8 cellular contexts compared by ENCODE assay signal in the genomic region with DNA sequence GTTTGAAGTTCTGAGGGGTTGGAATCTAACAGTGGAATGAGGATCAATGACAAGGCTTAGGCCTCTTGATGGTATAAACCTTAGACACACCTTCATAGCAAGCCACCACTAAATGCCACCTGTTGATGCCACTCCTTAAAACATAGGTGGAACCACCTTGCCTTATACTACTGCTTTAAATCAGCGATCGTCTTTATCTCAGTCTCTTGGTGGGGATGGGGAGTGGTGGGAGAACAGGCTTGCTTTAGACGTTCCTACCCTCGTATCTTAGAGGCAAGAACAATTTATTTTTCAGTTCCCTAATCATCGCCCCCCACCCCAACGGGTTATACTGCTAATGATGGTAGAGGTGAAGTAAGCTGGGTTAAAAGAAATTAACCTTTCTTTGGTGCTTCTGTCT. TPM values are rescaled to one million over a fixed set of nuclear protein-coding genes. Genes with fewer than 3 reads are reported as not detected.
A peak's percentile ranks its signal among the peaks of the same experiment; 100 is the strongest.
DNase-seq lines count a peak whose midpoint lies in the region; ATAC-seq and TF ChIP-seq lines count a peak whose summit lies in the region.

No MANE protein-coding gene starts in this region.

- TF ChIP-seq CTCF in GM23338 (conservative IDR thresholded peaks at IDR 0.05; ENCODE audit: low read depth in 2 of 2) (no peak), glutamatergic neuron (IDR thresholded peaks at IDR 0.05; ENCODE audit: partially characterized antibody, unreplicated experiment) (no peak)

- no peaks in the 10 kb centered on the region for H3K36me3 ChIP-seq in GM23338 (ENCODE audit: insufficient read depth)
- H3K36me3 ChIP-seq in SK-N-MC (ENCODE audit: insufficient read depth, low read length): no peaks in the 10 kb centered on the region
- no peaks in the 10 kb centered on the region for H3K36me3 ChIP-seq in skeletal muscle satellite cell (ENCODE audit: insufficient read depth, low read length)

- no peak for ATAC-seq in GM23338
- ATAC-seq in HG03039 (IDR thresholded peaks at IDR 0.05; ENCODE audit: unreplicated experiment): no peak
- ATAC-seq in HG03139 (IDR thresholded peaks at IDR 0.05; ENCODE audit: unreplicated experiment): no peak

- peaks cover 47% of the 10 kb centered on the region for H3K4me1 ChIP-seq in GM23338 (ENCODE audit: insufficient read depth)
- H3K4me1 ChIP-seq in skeletal muscle satellite cell (ENCODE audit: control insufficient read depth, insufficient read depth, low read length): peaks cover 41% of the 10 kb centered on the region

- no peak overlapping the region for H2AFZ ChIP-seq in GM23338

- H3K9me2 ChIP-seq in GM23338 (ENCODE audit: insufficient read depth): no peaks in the 10 kb centered on the region

- H3K4me3 ChIP-seq in GM23338 (peak overlapping the region; percentile 95), SK-N-MC (peak overlapping the region; percentile 88), skeletal muscle satellite cell (ENCODE audit: low read length) (peak overlapping the region; percentile 94)

- peaks cover 59% of the 10 kb centered on the region for H3K4me1 Mint-ChIP-seq in GM23338
- H3K4me1 Mint-ChIP-seq in glutamatergic neuron (ENCODE audit: low read depth, unreplicated experiment): peaks cover 15% of the 10 kb centered on the region

- H3K27ac Mint-ChIP-seq in GM23338: no peak overlapping the region
- no peak overlapping the region for H3K27ac Mint-ChIP-seq in glutamatergic neuron (ENCODE audit: unreplicated experiment)

- peak overlapping the region; percentile 85 for H3K9ac ChIP-seq in SK-N-MC (ENCODE audit: insufficient read length)
- H3K9ac ChIP-seq in skeletal muscle satellite cell (ENCODE audit: low read depth, low read length): peak overlapping the region; percentile 92

- peaks cover 7% of the 10 kb centered on the region for H3F3A ChIP-seq in GM23338 (replicated peaks; ENCODE audit: low read depth)

- DNase-seq in GM23338 (ENCODE audit: low spot score): no peak
- no peak for DNase-seq in SK-N-MC (ENCODE audit: low read depth, low spot score)
- no peak for DNase-seq in glutamatergic neuron
- DNase-seq in GM19240 (ENCODE audit: insufficient read length, low spot score): no peak
- DNase-seq in caudate nucleus (lab: John Stamatoyannopoulos, UW): no peak

- peak overlapping the region; percentile 96 for H3K4me3 Mint-ChIP-seq in GM23338
- H3K4me3 Mint-ChIP-seq in glutamatergic neuron (ENCODE audit: unreplicated experiment): peak overlapping the region; percentile 92

- no peak overlapping the region for H3K27ac ChIP-seq in GM23338 (ENCODE audit: low read depth)
- H3K27ac ChIP-seq in SK-N-MC: no peak overlapping the region; the same call in 1 of the 2 replicates
- H3K27ac ChIP-seq in caudate nucleus (ENCODE audit: low read depth, low read length): no peak overlapping the region

- H3K27me3 Mint-ChIP-seq in GM23338 (ENCODE audit: insufficient read depth, low read depth, poor library complexity) (peaks cover 10% of the 10 kb centered on the region), glutamatergic neuron (ENCODE audit: unreplicated experiment) (no peaks in the 10 kb centered on the region)

- peak overlapping the region; percentile 81 for H3K4me2 ChIP-seq in GM23338
- H3K4me2 ChIP-seq in skeletal muscle satellite cell (ENCODE audit: low read length): peak overlapping the region; percentile 92

- H3K27me3 ChIP-seq in GM23338 (ENCODE audit: insufficient read depth) (no peaks in the 10 kb centered on the region), skeletal muscle satellite cell (ENCODE audit: control insufficient read depth, insufficient read depth, low read length) (no peaks in the 10 kb centered on the region)

- H3K79me2 ChIP-seq in GM23338 (replicated peaks; ENCODE audit: insufficient read depth): peaks cover 72% of the 10 kb centered on the region

- H3K36me3 Mint-ChIP-seq in GM23338 (ENCODE audit: low read depth): peaks cover 4% of the 10 kb centered on the region; the same call in 2 of the 3 replicates
- no peaks in the 10 kb centered on the region for H3K36me3 Mint-ChIP-seq in glutamatergic neuron (ENCODE audit: unreplicated experiment)

- H3K9me3 Mint-ChIP-seq in GM23338 (no peaks in the 10 kb centered on the region), glutamatergic neuron (ENCODE audit: unreplicated experiment) (peaks cover 15% of the 10 kb centered on the region)

- peaks cover 8% of the 10 kb centered on the region; the same call in 1 of the 2 replicates for H4K20me1 ChIP-seq in GM23338 (replicated peaks; ENCODE audit: insufficient read depth)

- H3K9me3 ChIP-seq in SK-N-MC (ENCODE audit: low read depth, low read length) (no peaks in the 10 kb centered on the region), skeletal muscle satellite cell (replicated peaks; ENCODE audit: low read length) (no peaks in the 10 kb centered on the region)

TF ChIP-seq in GM23338, 12 proteins besides CTCF, POLR2A, EP300 and RAD21 (continues in another document):
- TF ChIP-seq EZH2 (IDR thresholded peaks at IDR 0.05; ENCODE audit: low read depth, unreplicated experiment) (no peak), REST (IDR thresholded peaks at IDR 0.05; ENCODE audit: unreplicated experiment) (no peak), EZH2phosphoT487 (IDR thresholded peaks at IDR 0.05; ENCODE audit: unreplicated experiment) (no peak), POLR2AphosphoS5 (IDR thresholded peaks at IDR 0.05; ENCODE audit: low read depth) (no peak), STAT1 (IDR thresholded peaks at IDR 0.05; ENCODE audit: unreplicated experiment) (no peak), ZNF114 (CRISPR knock-in tag; IDR thresholded peaks at IDR 0.05) (no peak), ZNF331 (CRISPR knock-in tag; IDR thresholded peaks at IDR 0.05; ENCODE audit: low read depth) (no peak), NANOG (IDR thresholded peaks at IDR 0.05; ENCODE audit: borderline replicate concordance) (no peak), JUNB (IDR thresholded peaks at IDR 0.05; ENCODE audit: unreplicated experiment) (no peak)

RNA-seq across cellular contexts. Expression of gene RAB33B, which starts 1.3 kb away (rescaled TPM):
- 17.5 and 19.1 TPM in 2 replicates for total RNA-seq in GM23338 (2014; rRNA removed; shearing (Covaris generic))
- 9.9 TPM in 2 replicates for polyA plus RNA-seq in GM23338 (2016; fragmentation: Nextera tagmentation; extraction: Ambion mirVana)
- total RNA-seq in glutamatergic neuron (ENCODE audit: unreplicated experiment): 5.0 TPM
- total RNA-seq in skeletal muscle satellite cell (2012; rRNA removed): 8.5 and 8.9 TPM in 2 replicates
